Comparison of ENCODE assay signal across 2 cellular contexts in the genomic region with DNA sequence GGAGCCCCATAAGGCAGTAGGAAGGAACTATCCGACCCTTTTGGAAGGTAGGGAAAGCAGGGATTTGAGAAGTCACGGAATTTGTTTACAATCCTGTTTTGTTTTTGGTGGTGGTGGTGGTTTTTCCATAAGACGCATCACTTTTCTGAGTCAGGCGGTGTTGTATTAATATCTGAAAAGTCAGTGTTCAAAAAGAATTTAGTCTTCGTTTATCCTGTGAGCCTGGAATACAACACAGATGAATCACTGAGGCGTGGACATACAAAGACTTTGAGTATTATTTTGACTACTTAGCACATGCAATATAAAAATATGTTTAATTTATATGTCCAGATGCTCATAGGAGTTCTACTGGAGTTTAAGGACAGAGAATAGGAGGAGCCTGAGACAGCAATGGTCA.
TF ChIP-seq lines count a peak whose summit lies in the region.

No MANE protein-coding gene starts in this region.

TF ChIP-seq in SK-N-SH, 30 proteins besides CTCF, POLR2A, EP300 and RAD21 (continued from another document):
- TF ChIP-seq, protein P1, sequence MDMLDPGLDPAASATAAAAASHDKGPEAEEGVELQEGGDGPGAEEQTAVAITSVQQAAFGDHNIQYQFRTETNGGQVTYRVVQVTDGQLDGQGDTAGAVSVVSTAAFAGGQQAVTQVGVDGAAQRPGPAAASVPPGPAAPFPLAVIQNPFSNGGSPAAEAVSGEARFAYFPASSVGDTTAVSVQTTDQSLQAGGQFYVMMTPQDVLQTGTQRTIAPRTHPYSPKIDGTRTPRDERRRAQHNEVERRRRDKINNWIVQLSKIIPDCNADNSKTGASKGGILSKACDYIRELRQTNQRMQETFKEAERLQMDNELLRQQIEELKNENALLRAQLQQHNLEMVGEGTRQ (IDR thresholded peaks at IDR 0.05; ENCODE audit: borderline replicate concordance, low read depth, low read length) = no peak
- TF ChIP-seq MEF2A (IDR thresholded peaks at IDR 0.05; ENCODE audit: borderline replicate concordance, low read depth) (no peak), TAF1 (IDR thresholded peaks at IDR 0.05; ENCODE audit: borderline replicate concordance, low read depth, low read length) (no peak), FOSL2 (IDR thresholded peaks at IDR 0.05; ENCODE audit: borderline replicate concordance, low read depth) (no peak), JUND (IDR thresholded peaks at IDR 0.05) (no peak), NRF1 (IDR thresholded peaks at IDR 0.05; ENCODE audit: low read depth, low read length) (no peak), NFIC (IDR thresholded peaks at IDR 0.05; ENCODE audit: borderline replicate concordance) (no peak), CHD2 (IDR thresholded peaks at IDR 0.05; ENCODE audit: low read length, partially characterized antibody) (no peak), RCOR1 (IDR thresholded peaks at IDR 0.05; ENCODE audit: low read length) (no peak), FOXM1 (IDR thresholded peaks at IDR 0.05; ENCODE audit: low read depth) (no peak), ELF1 (IDR thresholded peaks at IDR 0.05) (no peak), SIN3A (IDR thresholded peaks at IDR 0.05; ENCODE audit: borderline replicate concordance, low read depth, low read length) (no peak), GABPA (IDR thresholded peaks at IDR 0.05; ENCODE audit: low read depth) (no peak), EZH2phosphoT487 (IDR thresholded peaks at IDR 0.05; ENCODE audit: borderline replicate concordance, low read depth) (no peak)
- TF ChIP-seq, protein P2, sequence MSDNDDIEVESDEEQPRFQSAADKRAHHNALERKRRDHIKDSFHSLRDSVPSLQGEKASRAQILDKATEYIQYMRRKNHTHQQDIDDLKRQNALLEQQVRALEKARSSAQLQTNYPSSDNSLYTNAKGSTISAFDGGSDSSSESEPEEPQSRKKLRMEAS (IDR thresholded peaks at IDR 0.05; ENCODE audit: low read depth) = no peak
- TF ChIP-seq, protein P3, sequence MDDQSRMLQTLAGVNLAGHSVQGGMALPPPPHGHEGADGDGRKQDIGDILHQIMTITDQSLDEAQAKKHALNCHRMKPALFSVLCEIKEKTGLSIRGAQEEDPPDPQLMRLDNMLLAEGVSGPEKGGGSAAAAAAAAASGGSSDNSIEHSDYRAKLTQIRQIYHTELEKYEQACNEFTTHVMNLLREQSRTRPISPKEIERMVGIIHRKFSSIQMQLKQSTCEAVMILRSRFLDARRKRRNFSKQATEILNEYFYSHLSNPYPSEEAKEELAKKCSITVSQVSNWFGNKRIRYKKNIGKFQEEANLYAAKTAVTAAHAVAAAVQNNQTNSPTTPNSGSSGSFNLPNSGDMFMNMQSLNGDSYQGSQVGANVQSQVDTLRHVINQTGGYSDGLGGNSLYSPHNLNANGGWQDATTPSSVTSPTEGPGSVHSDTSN (IDR thresholded peaks at IDR 0.05) = no peak
- TF ChIP-seq, protein P4, sequence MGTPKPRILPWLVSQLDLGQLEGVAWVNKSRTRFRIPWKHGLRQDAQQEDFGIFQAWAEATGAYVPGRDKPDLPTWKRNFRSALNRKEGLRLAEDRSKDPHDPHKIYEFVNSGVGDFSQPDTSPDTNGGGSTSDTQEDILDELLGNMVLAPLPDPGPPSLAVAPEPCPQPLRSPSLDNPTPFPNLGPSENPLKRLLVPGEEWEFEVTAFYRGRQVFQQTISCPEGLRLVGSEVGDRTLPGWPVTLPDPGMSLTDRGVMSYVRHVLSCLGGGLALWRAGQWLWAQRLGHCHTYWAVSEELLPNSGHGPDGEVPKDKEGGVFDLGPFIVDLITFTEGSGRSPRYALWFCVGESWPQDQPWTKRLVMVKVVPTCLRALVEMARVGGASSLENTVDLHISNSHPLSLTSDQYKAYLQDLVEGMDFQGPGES (IDR thresholded peaks at IDR 0.05; ENCODE audit: low read depth, low read length) = no peak
- TF ChIP-seq, protein P5, sequence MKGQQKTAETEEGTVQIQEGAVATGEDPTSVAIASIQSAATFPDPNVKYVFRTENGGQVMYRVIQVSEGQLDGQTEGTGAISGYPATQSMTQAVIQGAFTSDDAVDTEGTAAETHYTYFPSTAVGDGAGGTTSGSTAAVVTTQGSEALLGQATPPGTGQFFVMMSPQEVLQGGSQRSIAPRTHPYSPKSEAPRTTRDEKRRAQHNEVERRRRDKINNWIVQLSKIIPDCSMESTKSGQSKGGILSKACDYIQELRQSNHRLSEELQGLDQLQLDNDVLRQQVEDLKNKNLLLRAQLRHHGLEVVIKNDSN (IDR thresholded peaks at IDR 0.05; ENCODE audit: borderline replicate concordance, low read depth) = no peak

TF ChIP-seq in SK-N-SH treated with all-trans-retinoic acid at 6 μM for 48 hours, 23 proteins besides CTCF, POLR2A, EP300 and RAD21 (continued from another document):
- TF ChIP-seq, protein P6, sequence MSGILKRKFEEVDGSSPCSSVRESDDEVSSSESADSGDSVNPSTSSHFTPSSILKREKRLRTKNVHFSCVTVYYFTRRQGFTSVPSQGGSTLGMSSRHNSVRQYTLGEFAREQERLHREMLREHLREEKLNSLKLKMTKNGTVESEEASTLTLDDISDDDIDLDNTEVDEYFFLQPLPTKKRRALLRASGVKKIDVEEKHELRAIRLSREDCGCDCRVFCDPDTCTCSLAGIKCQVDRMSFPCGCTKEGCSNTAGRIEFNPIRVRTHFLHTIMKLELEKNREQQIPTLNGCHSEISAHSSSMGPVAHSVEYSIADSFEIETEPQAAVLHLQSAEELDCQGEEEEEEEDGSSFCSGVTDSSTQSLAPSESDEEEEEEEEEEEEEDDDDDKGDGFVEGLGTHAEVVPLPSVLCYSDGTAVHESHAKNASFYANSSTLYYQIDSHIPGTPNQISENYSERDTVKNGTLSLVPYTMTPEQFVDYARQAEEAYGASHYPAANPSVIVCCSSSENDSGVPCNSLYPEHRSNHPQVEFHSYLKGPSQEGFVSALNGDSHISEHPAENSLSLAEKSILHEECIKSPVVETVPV (CRISPR knock-in tag; IDR thresholded peaks at IDR 0.05) = no peak
- TF ChIP-seq OSR1 (CRISPR knock-in tag; IDR thresholded peaks at IDR 0.05) (no peak), ZNF565 (CRISPR knock-in tag; conservative IDR thresholded peaks at IDR 0.05; ENCODE audit: low read depth) (no peak), TCF4 (CRISPR knock-in tag; IDR thresholded peaks at IDR 0.05; ENCODE audit: borderline replicate concordance) (no peak), CSDC2 (CRISPR knock-in tag; IDR thresholded peaks at IDR 0.05) (no peak), ARNTL (CRISPR knock-in tag; IDR thresholded peaks at IDR 0.05; ENCODE audit: borderline replicate concordance, low read depth) (no peak), ZC3H10 (CRISPR knock-in tag; IDR thresholded peaks at IDR 0.05) (no peak), BACH2 (CRISPR knock-in tag; IDR thresholded peaks at IDR 0.05; ENCODE audit: borderline replicate concordance) (no peak), SNAI2 (CRISPR knock-in tag; IDR thresholded peaks at IDR 0.05) (no peak)
- TF ChIP-seq, protein P7, sequence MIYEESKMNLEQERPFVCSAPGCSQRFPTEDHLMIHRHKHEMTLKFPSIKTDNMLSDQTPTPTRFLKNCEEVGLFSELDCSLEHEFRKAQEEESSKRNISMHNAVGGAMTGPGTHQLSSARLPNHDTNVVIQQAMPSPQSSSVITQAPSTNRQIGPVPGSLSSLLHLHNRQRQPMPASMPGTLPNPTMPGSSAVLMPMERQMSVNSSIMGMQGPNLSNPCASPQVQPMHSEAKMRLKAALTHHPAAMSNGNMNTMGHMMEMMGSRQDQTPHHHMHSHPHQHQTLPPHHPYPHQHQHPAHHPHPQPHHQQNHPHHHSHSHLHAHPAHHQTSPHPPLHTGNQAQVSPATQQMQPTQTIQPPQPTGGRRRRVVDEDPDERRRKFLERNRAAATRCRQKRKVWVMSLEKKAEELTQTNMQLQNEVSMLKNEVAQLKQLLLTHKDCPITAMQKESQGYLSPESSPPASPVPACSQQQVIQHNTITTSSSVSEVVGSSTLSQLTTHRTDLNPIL (CRISPR knock-in tag; IDR thresholded peaks at IDR 0.05; ENCODE audit: low read depth) = no peak
- TF ChIP-seq, protein P8, sequence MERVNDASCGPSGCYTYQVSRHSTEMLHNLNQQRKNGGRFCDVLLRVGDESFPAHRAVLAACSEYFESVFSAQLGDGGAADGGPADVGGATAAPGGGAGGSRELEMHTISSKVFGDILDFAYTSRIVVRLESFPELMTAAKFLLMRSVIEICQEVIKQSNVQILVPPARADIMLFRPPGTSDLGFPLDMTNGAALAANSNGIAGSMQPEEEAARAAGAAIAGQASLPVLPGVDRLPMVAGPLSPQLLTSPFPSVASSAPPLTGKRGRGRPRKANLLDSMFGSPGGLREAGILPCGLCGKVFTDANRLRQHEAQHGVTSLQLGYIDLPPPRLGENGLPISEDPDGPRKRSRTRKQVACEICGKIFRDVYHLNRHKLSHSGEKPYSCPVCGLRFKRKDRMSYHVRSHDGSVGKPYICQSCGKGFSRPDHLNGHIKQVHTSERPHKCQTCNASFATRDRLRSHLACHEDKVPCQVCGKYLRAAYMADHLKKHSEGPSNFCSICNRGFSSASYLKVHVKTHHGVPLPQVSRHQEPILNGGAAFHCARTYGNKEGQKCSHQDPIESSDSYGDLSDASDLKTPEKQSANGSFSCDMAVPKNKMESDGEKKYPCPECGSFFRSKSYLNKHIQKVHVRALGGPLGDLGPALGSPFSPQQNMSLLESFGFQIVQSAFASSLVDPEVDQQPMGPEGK (CRISPR knock-in tag; IDR thresholded peaks at IDR 0.05; ENCODE audit: borderline replicate concordance) = no peak
- TF ChIP-seq, protein P9, sequence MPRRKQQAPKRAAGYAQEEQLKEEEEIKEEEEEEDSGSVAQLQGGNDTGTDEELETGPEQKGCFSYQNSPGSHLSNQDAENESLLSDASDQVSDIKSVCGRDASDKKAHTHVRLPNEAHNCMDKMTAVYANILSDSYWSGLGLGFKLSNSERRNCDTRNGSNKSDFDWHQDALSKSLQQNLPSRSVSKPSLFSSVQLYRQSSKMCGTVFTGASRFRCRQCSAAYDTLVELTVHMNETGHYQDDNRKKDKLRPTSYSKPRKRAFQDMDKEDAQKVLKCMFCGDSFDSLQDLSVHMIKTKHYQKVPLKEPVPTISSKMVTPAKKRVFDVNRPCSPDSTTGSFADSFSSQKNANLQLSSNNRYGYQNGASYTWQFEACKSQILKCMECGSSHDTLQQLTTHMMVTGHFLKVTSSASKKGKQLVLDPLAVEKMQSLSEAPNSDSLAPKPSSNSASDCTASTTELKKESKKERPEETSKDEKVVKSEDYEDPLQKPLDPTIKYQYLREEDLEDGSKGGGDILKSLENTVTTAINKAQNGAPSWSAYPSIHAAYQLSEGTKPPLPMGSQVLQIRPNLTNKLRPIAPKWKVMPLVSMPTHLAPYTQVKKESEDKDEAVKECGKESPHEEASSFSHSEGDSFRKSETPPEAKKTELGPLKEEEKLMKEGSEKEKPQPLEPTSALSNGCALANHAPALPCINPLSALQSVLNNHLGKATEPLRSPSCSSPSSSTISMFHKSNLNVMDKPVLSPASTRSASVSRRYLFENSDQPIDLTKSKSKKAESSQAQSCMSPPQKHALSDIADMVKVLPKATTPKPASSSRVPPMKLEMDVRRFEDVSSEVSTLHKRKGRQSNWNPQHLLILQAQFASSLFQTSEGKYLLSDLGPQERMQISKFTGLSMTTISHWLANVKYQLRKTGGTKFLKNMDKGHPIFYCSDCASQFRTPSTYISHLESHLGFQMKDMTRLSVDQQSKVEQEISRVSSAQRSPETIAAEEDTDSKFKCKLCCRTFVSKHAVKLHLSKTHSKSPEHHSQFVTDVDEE (CRISPR knock-in tag; IDR thresholded peaks at IDR 0.05) = no peak
TF ChIP-seq in SK-N-SH treated with all-trans-retinoic acid at 6 μM for 48 hours: peak in this region for 0.
